ENCODE assay signal across 8 cellular contexts in genomic region chr11:568306-569259, GRCh38. TPM values are rescaled to one million over a fixed set of nuclear protein-coding genes. Genes with fewer than 3 reads are reported as not detected.
DNase-seq lines count a peak whose midpoint lies in the region; ATAC-seq and TF ChIP-seq lines count a peak whose summit lies in the region.

No MANE protein-coding gene starts in this region.

- no peaks in the 10 kb centered on the region for H4K20me1 ChIP-seq in PC-9 (ENCODE audit: insufficient read depth)

- H3K27me3 ChIP-seq in PC-9 (ENCODE audit: insufficient read depth, low read depth) (no peaks in the 10 kb centered on the region), esophagus squamous epithelium (no peaks in the 10 kb centered on the region)

- H3K4me3 ChIP-seq in PC-9 (peak overlapping the region; percentile 57; the same call in 1 of the 2 replicates), esophagus squamous epithelium (peak overlapping the region; percentile 65 to 90 (median 66))

- ATAC-seq in GM21737 (IDR thresholded peaks at IDR 0.05; ENCODE audit: unreplicated experiment) (peak; percentile 81), naive B cell (ENCODE audit: low read depth in 2 of 2) (peak; percentile 90 to 93)
- ATAC-seq in activated T-cell treated with anti-CD3 and anti-CD28 coated beads, Interleukin-2, amount 50 U/mL, for 4 hours = peak; percentile 96
- peak; percentile 94 for ATAC-seq in stimulated activated effector memory CD8-positive, alpha-beta T cell treated with anti-CD3 and anti-CD28 coated beads, Interleukin-12 subunit alpha, Interleukin-12 subunit beta, amount 100 ng/mL, for 72 hours

- H3K36me3 ChIP-seq in PC-9 (ENCODE audit: low read depth) (no peaks in the 10 kb centered on the region), esophagus squamous epithelium (peaks cover 0 to 5% (median 0%) of the 10 kb centered on the region in 3 donors)

- CTCF ChIA-PET in PC-9 (lab: Charles Lee) = no interaction called here

- intact Hi-C loops in PC-9 (cut with micrococcal nuclease; ENCODE audit: unreplicated experiment) = loop anchor here (10.0 kb wide), 1 partner anchor 156 kb away; no protein-coding TSS in a partner anchor
- intact Hi-C loops in esophagus squamous epithelium (cut with DNase I) = loop anchor here (5.0 kb wide), 1 partner anchor 49 kb away; the partner anchor contains the start of gene IRF7

- WGBS in esophagus squamous epithelium, 2 donors = 0% methylated on average over 6 of the region's 129 CpGs; no CpG with 5 or more reads in 1 of the 2 donors

- H3K27ac Mint-ChIP-seq in naive B cell = peak overlapping the region in 2 of 6 donors; percentile 47 to 67
- H3K27ac Mint-ChIP-seq in stimulated activated effector memory CD8-positive, alpha-beta T cell treated with anti-CD3 and anti-CD28 coated beads, Interleukin-12 subunit alpha, Interleukin-12 subunit beta, amount 100 ng/mL, for 72 hours = peak overlapping the region; percentile 54

- H3K27ac ChIP-seq in PC-9 = no peak overlapping the region
- peak overlapping the region; percentile 93 to 96 (median 96) for H3K27ac ChIP-seq in esophagus squamous epithelium

- TF ChIP-seq CTCF in PC-9 (conservative IDR thresholded peaks at IDR 0.05) (no peak), esophagus squamous epithelium (IDR thresholded peaks at IDR 0.05) (peak in 3 of 6 experiments; percentile 1 to 14 (median 10))

- DNase-seq in DMS79 (lab: John Stamatoyannopoulos, UW) = peak; percentile 73
- DNase-seq in KG1 (lab: John Stamatoyannopoulos, UW) = peak; percentile 77
- DNase-seq in PC-9 = peak; percentile 67 to 95
- DNase-seq in activated T-cell treated with anti-CD3 and anti-CD28 coated beads, Interleukin-2, amount 50 U/mL, for 4 hours = peak; percentile 82
- DNase-seq in esophagus squamous epithelium (lab: John Stamatoyannopoulos, UW) = no peak
- DNase-seq in naive B cell = peak; percentile 96
- peak; percentile 93 to 98 for DNase-seq in stimulated activated effector memory CD8-positive, alpha-beta T cell treated with anti-CD3 and anti-CD28 coated beads, Interleukin-12 subunit alpha, Interleukin-12 subunit beta, amount 100 ng/mL, for 72 hours (ENCODE audit: low spot score in 2 of 2)

- POLR2A ChIA-PET in PC-9 (lab: Charles Lee; ENCODE audit: unreplicated experiment) = no interaction called here

- H3K4me1 ChIP-seq in PC-9 (replicated peaks; ENCODE audit: insufficient read depth) (0 out of 2 replicates have a peak, but pooled peaks cover 6% of the 10 kb centered on the region), esophagus squamous epithelium (peaks cover 10 to 55% (median 11%) of the 10 kb centered on the region in 3 donors)

- peak in 3 of 4 donors; percentile 47 to 73 (median 72) for TF ChIP-seq POLR2A in esophagus squamous epithelium (IDR thresholded peaks at IDR 0.05)

- peak overlapping the region; percentile 74 for H3K4me3 Mint-ChIP-seq in activated T-cell treated with anti-CD3 and anti-CD28 coated beads, Interleukin-2, amount 50 U/mL, for 4 hours
- H3K4me3 Mint-ChIP-seq in naive B cell = peak overlapping the region; percentile 75 to 88 (median 79)
- H3K4me3 Mint-ChIP-seq in stimulated activated effector memory CD8-positive, alpha-beta T cell treated with anti-CD3 and anti-CD28 coated beads, Interleukin-12 subunit alpha, Interleukin-12 subunit beta, amount 100 ng/mL, for 72 hours = peak overlapping the region; percentile 75

- no peaks in the 10 kb centered on the region for H3K9me3 Mint-ChIP-seq in activated T-cell treated with anti-CD3 and anti-CD28 coated beads, Interleukin-2, amount 50 U/mL, for 4 hours
- no peaks in the 10 kb centered on the region for H3K9me3 Mint-ChIP-seq in naive B cell
- H3K9me3 Mint-ChIP-seq in stimulated activated effector memory CD8-positive, alpha-beta T cell treated with anti-CD3 and anti-CD28 coated beads, Interleukin-12 subunit alpha, Interleukin-12 subunit beta, amount 100 ng/mL, for 72 hours = no peaks in the 10 kb centered on the region

- no peaks in the 10 kb centered on the region for H3K79me2 ChIP-seq in PC-9 (ENCODE audit: low read depth)

- H2AFZ ChIP-seq in PC-9 = no peak overlapping the region

- H3K9me2 ChIP-seq in PC-9 (ENCODE audit: insufficient read depth) = no peaks in the 10 kb centered on the region

- no peaks in the 10 kb centered on the region for H3K36me3 Mint-ChIP-seq in activated T-cell treated with anti-CD3 and anti-CD28 coated beads, Interleukin-2, amount 50 U/mL, for 4 hours (ENCODE audit: insufficient read depth)
- H3K36me3 Mint-ChIP-seq in naive B cell = no peaks in the 10 kb centered on the region
- H3K36me3 Mint-ChIP-seq in stimulated activated effector memory CD8-positive, alpha-beta T cell treated with anti-CD3 and anti-CD28 coated beads, Interleukin-12 subunit alpha, Interleukin-12 subunit beta, amount 100 ng/mL, for 72 hours = peaks cover 39% of the 10 kb centered on the region

- no peaks in the 10 kb centered on the region for H3K9me3 ChIP-seq in PC-9 (ENCODE audit: insufficient read depth, low read depth)
- no peaks in the 10 kb centered on the region for H3K9me3 ChIP-seq in esophagus squamous epithelium

- H3K27me3 Mint-ChIP-seq in activated T-cell treated with anti-CD3 and anti-CD28 coated beads, Interleukin-2, amount 50 U/mL, for 4 hours (ENCODE audit: low read depth) = no peaks in the 10 kb centered on the region
- H3K27me3 Mint-ChIP-seq in naive B cell = no peaks in the 10 kb centered on the region

- H3F3A ChIP-seq in PC-9 (ENCODE audit: insufficient read depth, low read depth) = no peaks in the 10 kb centered on the region; the same call in 1 of the 2 replicates

- H3K4me2 ChIP-seq in PC-9 = peak overlapping the region; percentile 85

- peaks cover 6% of the 10 kb centered on the region for H3K4me1 Mint-ChIP-seq in activated T-cell treated with anti-CD3 and anti-CD28 coated beads, Interleukin-2, amount 50 U/mL, for 4 hours (ENCODE audit: low read depth)
- peaks cover 3 to 7% (median 3%) of the 10 kb centered on the region in 3 donors for H3K4me1 Mint-ChIP-seq in naive B cell
- peaks cover 4% of the 10 kb centered on the region for H3K4me1 Mint-ChIP-seq in stimulated activated effector memory CD8-positive, alpha-beta T cell treated with anti-CD3 and anti-CD28 coated beads, Interleukin-12 subunit alpha, Interleukin-12 subunit beta, amount 100 ng/mL, for 72 hours

- BruUV-seq in PC-9 (replicated peaks; lab: Mats Ljungman, UMichigan) = no TSS peak

RNA-seq across cellular contexts. Expression of gene PHRF1, which starts 7.7 kb away (rescaled TPM):
- 21.7 and 24.5 TPM in 2 replicates for total RNA-seq in PC-9 (2021)
- 10 to 100 TPM; 57.7 to 59.2 (median 57.7) TPM for total RNA-seq in activated T-cell treated with anti-CD3 and anti-CD28 coated beads, Interleukin-2, amount 50 U/mL, for 4 hours
- 10 to 100 TPM; 11.7 to 30.6 (median 24.2) TPM for total RNA-seq in esophagus squamous epithelium
- 10 to 100 TPM in 1 of 6 donors, 1 to 10 TPM in 5; 2.3 to 16.4 (median 5.2) TPM for polyA plus RNA-seq in naive B cell (ENCODE audit: low read depth in 6 of 6)

RNA-seq across cellular contexts. Expression of gene RASSF7, which starts 7.8 kb away (rescaled TPM):
- 36.2 and 40.8 TPM in 2 replicates for total RNA-seq in PC-9 (2021)
- 10 to 100 TPM; 15.1 to 17.4 (median 16.1) TPM for total RNA-seq in activated T-cell treated with anti-CD3 and anti-CD28 coated beads, Interleukin-2, amount 50 U/mL, for 4 hours
- total RNA-seq in esophagus squamous epithelium = 10 to 100 TPM; 35.7 to 54.0 (median 44.4) TPM
- 10 to 100 TPM; 17.3 to 31.5 (median 23.5) TPM for polyA plus RNA-seq in naive B cell (ENCODE audit: low read depth in 6 of 6)

RNA-seq across cellular contexts. Expression of gene LMNTD2, which starts 8.0 kb away (rescaled TPM):
- 12.8 and 16.3 TPM in 2 replicates for total RNA-seq in PC-9 (2021)
- 1 to 10 TPM in 2 of 3 donors, under 1 TPM in 1; 0.71 to 1.3 (median 1.1) TPM for total RNA-seq in activated T-cell treated with anti-CD3 and anti-CD28 coated beads, Interleukin-2, amount 50 U/mL, for 4 hours
- 1 to 10 TPM; 2.1 to 4.6 (median 3.8) TPM for total RNA-seq in esophagus squamous epithelium
- polyA plus RNA-seq in naive B cell (ENCODE audit: low read depth in 6 of 6) = 1 to 10 TPM; 2.1 to 4.8 (median 2.9) TPM

RNA-seq across cellular contexts. Expression of gene LRRC56, which starts 31.3 kb away (rescaled TPM):
- total RNA-seq in PC-9 (2021) = 5.0 and 6.3 TPM in 2 replicates
- 1 to 10 TPM; 1.4 to 2.7 (median 1.7) TPM for total RNA-seq in activated T-cell treated with anti-CD3 and anti-CD28 coated beads, Interleukin-2, amount 50 U/mL, for 4 hours
- 1 to 10 TPM in 2 of 4 donors, under 1 TPM in 2; 0.35 to 2.3 (median 1.2) TPM for total RNA-seq in esophagus squamous epithelium
- 1 to 10 TPM in 2 of 6 donors, under 1 TPM in 3, not detected in 1; 0.66 to 1.6 (median 0.92) TPM for polyA plus RNA-seq in naive B cell (ENCODE audit: low read depth in 6 of 6)

RNA-seq across cellular contexts. Expression of gene HRAS, which starts 33.2 kb away (rescaled TPM):
- 47.2 and 47.5 TPM in 2 replicates for total RNA-seq in PC-9 (2021)
- 100 to 1,000 TPM in 1 of 3 donors, 10 to 100 TPM in 2; 92.2 to 108 (median 95.0) TPM for total RNA-seq in activated T-cell treated with anti-CD3 and anti-CD28 coated beads, Interleukin-2, amount 50 U/mL, for 4 hours
- 100 to 1,000 TPM in 2 of 4 donors, 10 to 100 TPM in 2; 56.7 to 106 (median 85.2) TPM for total RNA-seq in esophagus squamous epithelium
- 10 to 100 TPM; 11.2 to 25.1 (median 13.8) TPM for polyA plus RNA-seq in naive B cell (ENCODE audit: low read depth in 6 of 6)
